8 cellular contexts compared by ENCODE assay signal in the genomic region with DNA sequence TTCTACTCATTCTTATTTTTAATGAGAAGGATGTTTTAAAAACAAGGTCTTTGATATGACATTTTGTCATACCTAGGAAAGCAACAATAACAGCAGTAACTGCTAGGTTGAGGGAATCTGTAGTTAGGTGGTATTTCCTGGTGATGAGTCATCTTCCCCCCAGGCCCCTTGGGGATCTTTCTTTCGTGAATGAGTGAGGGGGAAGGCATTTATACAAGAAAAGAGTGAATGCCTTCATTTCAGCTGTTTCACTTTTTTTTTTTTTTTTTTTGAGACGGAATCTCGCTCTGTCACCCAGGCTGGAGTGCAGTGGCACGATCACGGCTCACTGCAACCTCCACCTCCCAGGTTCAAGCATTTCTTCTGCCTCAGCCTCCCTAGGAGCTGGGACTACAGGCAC.
A peak's percentile ranks its signal among the peaks of the same experiment; 100 is the strongest.
DNase-seq lines count a peak whose midpoint lies in the region; ATAC-seq lines count a peak whose summit lies in the region.

No MANE protein-coding gene starts in this region.

- no peaks in the 10 kb centered on the region for H3K9me3 Mint-ChIP-seq in activated naive CD8-positive, alpha-beta T cell (ENCODE audit: low read depth)

- ATAC-seq in HG02610 (IDR thresholded peaks at IDR 0.05; ENCODE audit: unreplicated experiment) (no peak), HG02798 (IDR thresholded peaks at IDR 0.05; ENCODE audit: poor library complexity, unreplicated experiment) (no peak)

- H3K27me3 Mint-ChIP-seq in activated naive CD8-positive, alpha-beta T cell: no peaks in the 10 kb centered on the region

- H3K27ac Mint-ChIP-seq in activated naive CD8-positive, alpha-beta T cell: peak overlapping the region; percentile 80

- DNase-seq in A172 (ENCODE audit: low spot score) (peak; percentile 82), HCEC 1CT (peak; percentile 20), iPS-NIHi11 (ENCODE audit: low spot score) (peak; percentile 41), epidermal melanocyte (ENCODE audit: insufficient read length, low spot score) (no peak), NCI-H82 treated with DMSO at 0.1 percent for 48 hours (lab: John Stamatoyannopoulos, UW; ENCODE audit: unreplicated experiment) (no peak)

- H3K4me3 Mint-ChIP-seq in activated naive CD8-positive, alpha-beta T cell: peak overlapping the region; percentile 40

- peaks cover 3% of the 10 kb centered on the region for H3K36me3 Mint-ChIP-seq in activated naive CD8-positive, alpha-beta T cell

- H3K4me1 Mint-ChIP-seq in activated naive CD8-positive, alpha-beta T cell (ENCODE audit: low read depth): peaks cover 77% of the 10 kb centered on the region

Comparison
In these comparisons a context has a peak if more than half of its experiments do, and no peak if none do; other contexts are left out.
1. DNase-seq: peak in A172 (single experiment), HCEC 1CT (single experiment) and iPS-NIHi11 (single experiment); none in epidermal melanocyte (single experiment) and NCI-H82 treated with DMSO at 0.1 percent for 48 hours (single experiment).